In genomic region chr3:198027045-198027798, GRCh38 we compare ENCODE assay signal across 29 cellular contexts.
"Had no signal": no experiment of that assay in that cellular context is flagged by ENCODE, and none has a peak within 500 bp of the region (broad histone marks: within the 10 kb centered on the region; RNA-seq: fewer than 3 reads in every experiment).

No MANE protein-coding gene starts in this region.

- H3K9me3 ChIP-seq: lower lobe of right lung, neutrophil, right atrium auricular region, stomach, testis, thyroid gland, transverse colon, upper lobe of left lung, vagina had no signal

- H3K4me3 Mint-ChIP-seq: immature natural killer cell; naive thymus-derived CD8-positive, alpha-beta T cell; nephron; neural progenitor cell; stimulated activated naive B cell treated with anti-CD40 and anti-IgM and Interleukin-4, amounts not matched to agents 10 μg/mL and 1 μg/mL and 100 μg/mL, for 72 hours had no signal

- H3K36me3 ChIP-seq: neural progenitor cell, neutrophil had no signal

- H3K27me3 ChIP-seq: neural progenitor cell, neutrophil, right atrium auricular region, stomach, testis, thyroid gland, transverse colon, upper lobe of left lung, vagina had no signal

- H3K4me1 Mint-ChIP-seq: immature natural killer cell; naive thymus-derived CD8-positive, alpha-beta T cell; stimulated activated naive B cell treated with anti-CD40 and anti-IgM and Interleukin-4, amounts not matched to agents 10 μg/mL and 1 μg/mL and 100 μg/mL, for 72 hours had no signal

- H3K27me3 Mint-ChIP-seq: naive thymus-derived CD8-positive, alpha-beta T cell; progenitor cell of endocrine pancreas; stimulated activated naive B cell treated with anti-CD40 and anti-IgM and Interleukin-4, amounts not matched to agents 10 μg/mL and 1 μg/mL and 100 μg/mL, for 72 hours had no signal

- H2AFZ ChIP-seq: neural progenitor cell had no signal

- DNase-seq: hypothalamus; immature natural killer cell; kidney; left colon; left ventricle myocardium superior; lower lobe of right lung; mammary epithelial cell; mesenchymal stem cell; naive thymus-derived CD8-positive, alpha-beta T cell; occipital lobe; stimulated activated CD4-positive, alpha-beta T cell treated with anti-CD3 and anti-CD28 coated beads, Interleukin-12 subunit alpha, Interleukin-12 subunit beta, amount 100 ng/mL, for 4 hours; stimulated activated CD4-positive, alpha-beta T cell treated with anti-CD3 and anti-CD28 coated beads, Interleukin-15, amount 100 ng/mL, for 24 hours; stimulated activated CD4-positive, alpha-beta T cell treated with anti-CD3 and anti-CD28 coated beads, Interleukin-2, amount 100 ng/mL, for 24 hours; stimulated activated CD4-positive, alpha-beta T cell treated with anti-CD3 and anti-CD28 coated beads, Interleukin-4, amount 100 ng/mL, for 1 hour; stimulated activated naive B cell treated with anti-CD40 and anti-IgM and Interleukin-4, amounts not matched to agents 10 μg/mL and 1 μg/mL and 100 μg/mL, for 72 hours; stimulated activated naive CD8-positive, alpha-beta T cell treated with anti-CD3 and anti-CD28 coated beads, Interleukin-15, Interleukin-2, amounts not matched to agents 100 U/mL and 50 U/mL, for 24 hours; stomach; testis; thyroid gland; transverse colon; upper lobe of left lung had no signal

- ATAC-seq: left colon; left ventricle myocardium superior; lower lobe of right lung; naive thymus-derived CD8-positive, alpha-beta T cell; sciatic nerve; stimulated activated naive B cell treated with anti-CD40 and anti-IgM and Interleukin-4, amounts not matched to agents 10 μg/mL and 1 μg/mL and 100 μg/mL, for 72 hours; stimulated activated naive CD8-positive, alpha-beta T cell treated with anti-CD3 and anti-CD28 coated beads, Interleukin-15, Interleukin-2, amounts not matched to agents 100 U/mL and 50 U/mL, for 24 hours had no signal

- H3K27ac ChIP-seq: lower lobe of right lung, neural progenitor cell, neutrophil, right atrium auricular region, skin epidermis, stomach, testis, thyroid gland, transverse colon, upper lobe of left lung, vagina had no signal

- H3K4me3 ChIP-seq: lower lobe of right lung, neural progenitor cell, right atrium auricular region, skin epidermis, stomach, testis, thyroid gland, transverse colon, upper lobe of left lung, vagina had no signal

- H3K4me2 ChIP-seq: neural progenitor cell had no signal

- H3K9me3 Mint-ChIP-seq: immature natural killer cell; naive thymus-derived CD8-positive, alpha-beta T cell; nephron; neural progenitor cell; stimulated activated naive B cell treated with anti-CD40 and anti-IgM and Interleukin-4, amounts not matched to agents 10 μg/mL and 1 μg/mL and 100 μg/mL, for 72 hours had no signal

- H3K27ac Mint-ChIP-seq: immature natural killer cell; naive thymus-derived CD8-positive, alpha-beta T cell; nephron; neural progenitor cell; progenitor cell of endocrine pancreas; stimulated activated naive B cell treated with anti-CD40 and anti-IgM and Interleukin-4, amounts not matched to agents 10 μg/mL and 1 μg/mL and 100 μg/mL, for 72 hours had no signal

- H3K4me1 ChIP-seq: lower lobe of right lung, stomach, testis, thyroid gland, transverse colon, upper lobe of left lung, vagina had no signal
